In the genomic region with DNA sequence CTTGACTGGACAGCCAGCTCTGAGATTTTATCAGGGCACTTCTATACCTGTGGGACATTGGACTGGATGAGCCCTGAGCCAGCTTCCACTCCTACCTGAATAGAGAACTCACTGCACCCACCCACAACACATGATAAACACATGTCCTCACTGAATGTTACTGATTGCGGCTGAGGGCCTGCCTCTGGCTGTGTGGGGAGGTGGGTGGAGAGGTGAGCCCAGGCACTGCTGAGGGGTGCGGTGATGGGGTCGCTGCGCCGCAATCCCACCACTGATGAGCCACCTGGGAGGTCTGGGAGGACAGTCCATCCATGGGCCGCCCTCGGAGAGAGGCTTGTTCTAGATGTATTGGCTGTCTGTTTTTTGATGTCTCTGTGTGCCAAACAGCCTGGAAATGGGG, we compare ENCODE assay signal across 2 cellular contexts.
TF ChIP-seq lines count a peak whose summit lies in the region.

No MANE protein-coding gene starts in this region.

TF ChIP-seq in HEK293, 187 proteins besides CTCF, POLR2A, EP300 and RAD21 (continued from another document):
- no peak for TF ChIP-seq ZSCAN4 (tag by site-specific recombination; IDR thresholded peaks at IDR 0.05)

TF ChIP-seq in SK-N-SH treated with all-trans-retinoic acid at 6 μM for 48 hours, 23 proteins besides CTCF, POLR2A, EP300 and RAD21 (continued from another document):
- no peak for TF ChIP-seq TOX (CRISPR knock-in tag; IDR thresholded peaks at IDR 0.05; ENCODE audit: borderline replicate concordance)
- TF ChIP-seq, protein P1, sequence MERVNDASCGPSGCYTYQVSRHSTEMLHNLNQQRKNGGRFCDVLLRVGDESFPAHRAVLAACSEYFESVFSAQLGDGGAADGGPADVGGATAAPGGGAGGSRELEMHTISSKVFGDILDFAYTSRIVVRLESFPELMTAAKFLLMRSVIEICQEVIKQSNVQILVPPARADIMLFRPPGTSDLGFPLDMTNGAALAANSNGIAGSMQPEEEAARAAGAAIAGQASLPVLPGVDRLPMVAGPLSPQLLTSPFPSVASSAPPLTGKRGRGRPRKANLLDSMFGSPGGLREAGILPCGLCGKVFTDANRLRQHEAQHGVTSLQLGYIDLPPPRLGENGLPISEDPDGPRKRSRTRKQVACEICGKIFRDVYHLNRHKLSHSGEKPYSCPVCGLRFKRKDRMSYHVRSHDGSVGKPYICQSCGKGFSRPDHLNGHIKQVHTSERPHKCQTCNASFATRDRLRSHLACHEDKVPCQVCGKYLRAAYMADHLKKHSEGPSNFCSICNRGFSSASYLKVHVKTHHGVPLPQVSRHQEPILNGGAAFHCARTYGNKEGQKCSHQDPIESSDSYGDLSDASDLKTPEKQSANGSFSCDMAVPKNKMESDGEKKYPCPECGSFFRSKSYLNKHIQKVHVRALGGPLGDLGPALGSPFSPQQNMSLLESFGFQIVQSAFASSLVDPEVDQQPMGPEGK (CRISPR knock-in tag; IDR thresholded peaks at IDR 0.05; ENCODE audit: borderline replicate concordance): no peak
- no peak for TF ChIP-seq ISL1 (CRISPR knock-in tag; IDR thresholded peaks at IDR 0.05)
- no peak for TF ChIP-seq CSDC2 (CRISPR knock-in tag; IDR thresholded peaks at IDR 0.05)
- TF ChIP-seq, protein P2, sequence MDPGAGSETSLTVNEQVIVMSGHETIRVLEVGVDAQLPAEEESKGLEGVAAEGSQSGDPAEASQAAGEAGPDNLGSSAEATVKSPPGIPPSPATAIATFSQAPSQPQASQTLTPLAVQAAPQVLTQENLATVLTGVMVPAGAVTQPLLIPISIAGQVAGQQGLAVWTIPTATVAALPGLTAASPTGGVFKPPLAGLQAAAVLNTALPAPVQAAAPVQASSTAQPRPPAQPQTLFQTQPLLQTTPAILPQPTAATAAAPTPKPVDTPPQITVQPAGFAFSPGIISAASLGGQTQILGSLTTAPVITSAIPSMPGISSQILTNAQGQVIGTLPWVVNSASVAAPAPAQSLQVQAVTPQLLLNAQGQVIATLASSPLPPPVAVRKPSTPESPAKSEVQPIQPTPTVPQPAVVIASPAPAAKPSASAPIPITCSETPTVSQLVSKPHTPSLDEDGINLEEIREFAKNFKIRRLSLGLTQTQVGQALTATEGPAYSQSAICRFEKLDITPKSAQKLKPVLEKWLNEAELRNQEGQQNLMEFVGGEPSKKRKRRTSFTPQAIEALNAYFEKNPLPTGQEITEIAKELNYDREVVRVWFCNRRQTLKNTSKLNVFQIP (CRISPR knock-in tag; IDR thresholded peaks at IDR 0.05; ENCODE audit: borderline replicate concordance, low read depth): no peak
TF ChIP-seq in SK-N-SH treated with all-trans-retinoic acid at 6 μM for 48 hours: peak in this region for 0.
